In the genomic region with DNA sequence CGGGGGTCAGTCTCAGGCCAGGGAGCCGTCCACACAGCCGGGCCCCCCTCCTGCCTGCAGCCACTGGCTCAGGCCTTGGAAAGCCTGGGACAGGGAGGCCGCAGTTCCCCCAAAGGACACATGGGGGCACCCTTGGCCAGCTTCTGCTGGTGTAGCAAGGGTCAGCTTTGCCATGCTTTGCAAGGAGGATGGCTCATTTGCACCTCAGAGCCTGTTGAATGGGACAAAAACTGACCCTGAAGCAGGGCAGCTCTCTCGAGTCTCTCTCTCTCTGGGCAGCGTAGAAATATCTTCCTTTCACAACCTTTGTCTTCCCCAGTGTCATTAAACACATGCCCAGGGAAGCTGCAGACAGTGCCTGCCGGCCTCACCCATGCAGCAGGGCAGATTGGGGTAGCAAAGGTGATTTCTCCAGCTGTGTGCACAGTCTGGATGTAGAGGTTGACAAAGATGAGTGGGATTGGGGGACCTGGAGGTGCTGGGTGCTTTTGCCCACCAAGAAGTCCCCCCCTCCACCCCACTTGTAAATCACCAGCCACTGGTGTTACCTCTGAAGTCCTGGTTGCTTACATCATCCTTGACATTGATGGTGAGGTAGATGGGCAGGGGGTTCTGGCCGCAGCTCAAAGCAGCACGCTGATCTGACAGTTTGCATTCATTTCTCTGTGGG, we compare ENCODE assay signal across 8 cellular contexts. TPM values are rescaled to one million over a fixed set of nuclear protein-coding genes. Genes with fewer than 3 reads are reported as not detected.
DNase-seq lines count a peak whose midpoint lies in the region; ATAC-seq and TF ChIP-seq lines count a peak whose summit lies in the region.

No MANE protein-coding gene starts in this region.

- H3K36me3 Mint-ChIP-seq in neural crest cell (ENCODE audit: low read depth) = no peaks in the 10 kb centered on the region

- intact Hi-C loops in Panc1 (cut with micrococcal nuclease; ENCODE audit: unreplicated experiment) = loop anchor here (2.0 to 5.0 kb wide), 2 partner anchors 69 to 148 kb away; no protein-coding TSS in a partner anchor

- H3K27ac ChIP-seq in Panc1 (ENCODE audit: low read length) = no peak overlapping the region

- H3K4me3 ChIP-seq in Panc1 (ENCODE audit: low read depth in 2 of 2, low read length in 2 of 2) (no peak overlapping the region), fibroblast of pulmonary artery (replicated peaks; ENCODE audit: low read depth, low read length) (no peak overlapping the region)

- no peaks in the 10 kb centered on the region for H3K9me3 Mint-ChIP-seq in neural crest cell
- H3K9me3 Mint-ChIP-seq in stimulated activated naive CD8-positive, alpha-beta T cell treated with anti-CD3 and anti-CD28 coated beads, Interleukin-15, amount 100 ng/mL, for 72 hours = no peaks in the 10 kb centered on the region

- BruUV-seq in Panc1 (replicated peaks; lab: Mats Ljungman, UMichigan) = no TSS peak

- H3K4me3 Mint-ChIP-seq in neural crest cell = no peak overlapping the region
- no peak overlapping the region for H3K4me3 Mint-ChIP-seq in stimulated activated naive CD8-positive, alpha-beta T cell treated with anti-CD3 and anti-CD28 coated beads, Interleukin-15, amount 100 ng/mL, for 72 hours

- in situ Hi-C loops in Panc1 (cut with HindIII; ENCODE audit: low pct_unique_long_range_greater_than_20kb, low sequenced_read_pairs) = no loop called here

- peak overlapping the region; percentile 43 for H3K27ac Mint-ChIP-seq in neural crest cell (ENCODE audit: unreplicated experiment)
- no peak overlapping the region for H3K27ac Mint-ChIP-seq in stimulated activated naive CD8-positive, alpha-beta T cell treated with anti-CD3 and anti-CD28 coated beads, Interleukin-15, amount 100 ng/mL, for 72 hours

- peak; percentile 75 for DNase-seq in EH (ENCODE audit: low read depth)
- DNase-seq in Panc1 (ENCODE audit: low read depth, low spot score) = peak; percentile 70
- peak; percentile 66 for DNase-seq in activated T-helper 1 cell treated with Interleukin-2 at 50 U/mL for 16 hours (ENCODE audit: low read depth)
- peak; percentile 79 for DNase-seq in fibroblast of pulmonary artery (ENCODE audit: low read depth)
- peak; percentile 98 for DNase-seq in neural crest cell (ENCODE audit: low read depth, low spot score)
- peak; percentile 82 to 83 for DNase-seq in stimulated activated naive CD8-positive, alpha-beta T cell treated with anti-CD3 and anti-CD28 coated beads, Interleukin-15, amount 100 ng/mL, for 72 hours
- DNase-seq in GF-D8 (lab: John Stamatoyannopoulos, UW) = no peak

- no peaks in the 10 kb centered on the region for H3K27me3 Mint-ChIP-seq in neural crest cell (ENCODE audit: low read depth)
- H3K27me3 Mint-ChIP-seq in stimulated activated naive CD8-positive, alpha-beta T cell treated with anti-CD3 and anti-CD28 coated beads, Interleukin-15, amount 100 ng/mL, for 72 hours = no peaks in the 10 kb centered on the region

- CTCF ChIA-PET in Panc1 (lab: Charles Lee) = interaction anchor here (0.9 to 1.6 kb wide), 3 partner anchors 64 to 95 kb away, joined by 3 to 9 read pairs (median 4); no protein-coding TSS in a partner anchor

- POLR2A ChIA-PET in Panc1 (lab: Charles Lee) = no interaction called here

- peak; percentile 69 for ATAC-seq in HG03175 (IDR thresholded peaks at IDR 0.05; ENCODE audit: unreplicated experiment)
- ATAC-seq in Panc1 = peak; percentile 96
- ATAC-seq in stimulated activated naive CD8-positive, alpha-beta T cell treated with anti-CD3 and anti-CD28 coated beads, Interleukin-15, amount 100 ng/mL, for 72 hours = peak; percentile 92

- H3K4me1 ChIP-seq in Panc1 (ENCODE audit: control insufficient read depth, insufficient read depth, low read length) = no peaks in the 10 kb centered on the region; the same call in 1 of the 2 replicates

- peaks cover 8% of the 10 kb centered on the region for H3K4me1 Mint-ChIP-seq in neural crest cell
- H3K4me1 Mint-ChIP-seq in stimulated activated naive CD8-positive, alpha-beta T cell treated with anti-CD3 and anti-CD28 coated beads, Interleukin-15, amount 100 ng/mL, for 72 hours = no peaks in the 10 kb centered on the region

- peak; percentile 97 for TF ChIP-seq CTCF in Panc1 (IDR thresholded peaks at IDR 0.05)
- TF ChIP-seq CTCF in fibroblast of pulmonary artery (IDR thresholded peaks at IDR 0.05; ENCODE audit: low read length, missing control alignments) = peak; percentile 97
- TF ChIP-seq CTCF in neural crest cell (conservative IDR thresholded peaks at IDR 0.05) = peak; percentile 98

- no peaks in the 10 kb centered on the region for H3K27me3 ChIP-seq in Panc1 (ENCODE audit: control insufficient read depth, insufficient read depth, low read length)

- H3K36me3 ChIP-seq in Panc1 (ENCODE audit: control insufficient read depth, insufficient read depth, low read length) = no peaks in the 10 kb centered on the region

- H3K9me3 ChIP-seq in Panc1 (ENCODE audit: control insufficient read depth, insufficient read depth, low read depth, low read length) = no peaks in the 10 kb centered on the region

RNA-seq across cellular contexts. Expression of a gene that starts 17.4 kb away (rescaled TPM):
- total RNA-seq in Panc1 (2021; ENCODE audit: unreplicated experiment) (43.2 TPM), neural crest cell (8.3 and 9.3 TPM in 2 replicates)
- 33.9 TPM for polyA plus RNA-seq in Panc1 (2012; ENCODE audit: insufficient read length)

RNA-seq across cellular contexts. Expression of a gene that starts 31.1 kb away (rescaled TPM):
- total RNA-seq in Panc1 (2021; ENCODE audit: unreplicated experiment) = not detected
- polyA plus RNA-seq in Panc1 (2012; ENCODE audit: insufficient read length) = not detected
- total RNA-seq in neural crest cell = not detected in 2 replicates
